ENCODE assay signal across 9 cellular contexts in the genomic region with DNA sequence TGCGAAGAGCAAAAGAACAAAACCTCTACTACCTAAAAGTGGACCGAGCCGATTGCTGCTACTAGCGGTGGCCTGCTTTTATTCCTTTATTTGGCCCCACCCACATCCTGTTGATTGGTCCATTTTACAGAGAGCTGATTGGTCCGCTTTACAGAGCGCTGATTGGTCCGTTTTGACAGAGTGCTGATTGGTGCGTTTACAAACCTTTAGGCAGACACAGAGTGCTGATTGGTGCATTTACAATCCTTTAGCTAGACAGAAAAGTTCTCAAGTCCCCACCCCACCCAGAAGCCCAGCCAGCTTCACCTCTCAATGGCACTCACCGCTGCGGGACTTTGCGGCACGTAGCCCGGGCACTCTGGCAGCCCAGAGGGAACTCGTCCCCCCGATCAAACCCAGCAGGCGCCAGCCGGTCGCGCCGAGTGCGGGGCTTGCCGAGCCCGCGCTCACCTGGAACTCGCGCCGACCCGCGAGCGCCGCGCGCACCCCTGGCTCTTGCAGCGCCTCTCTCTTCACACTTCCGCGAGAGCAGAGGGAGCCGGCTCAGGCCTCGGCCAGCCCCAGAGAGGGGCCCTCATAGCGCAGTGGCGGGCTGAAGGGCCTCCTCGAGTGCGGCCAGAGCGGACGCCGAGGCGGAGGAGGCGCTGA. TPM values are rescaled to one million over a fixed set of nuclear protein-coding genes. Genes with fewer than 3 reads are reported as not detected.
DNase-seq lines count a peak whose midpoint lies in the region; ATAC-seq, FAIRE-seq and TF ChIP-seq lines count a peak whose summit lies in the region.
"Had no signal": no experiment of that assay in that cellular context is flagged by ENCODE, and none has a peak within 500 bp of the region (broad histone marks: within the 10 kb centered on the region; RNA-seq: fewer than 3 reads in every experiment).

No MANE protein-coding gene starts in this region.

- TF ChIP-seq CTCF in GM12864 (IDR thresholded peaks at IDR 0.05; ENCODE audit: low read depth, low read length, missing control alignments): no peak
- TF ChIP-seq CTCF in dorsolateral prefrontal cortex (IDR thresholded peaks at IDR 0.05 in 54 of 56, conservative IDR thresholded peaks at IDR 0.05 in 2 of 56; ENCODE audit: low read depth in 1 of 56, partially characterized antibody in 56 of 56): no peak

- no peak for FAIRE-seq in GM19239 (lab: Jason Lieb, UNC)

- H3K9me3 Mint-ChIP-seq in natural killer cell treated with Interleukin-12 subunit alpha and Interleukin-12 subunit beta and Interleukin-15 and Interleukin-18, amount 100 ng/mL, for 72 hours: no peaks in the 10 kb centered on the region

- intact Hi-C loops in dorsolateral prefrontal cortex (cut with DNase I): loop anchor here in 1 of 2 donors (10.0 kb wide), 1 partner anchor 64 kb away; no protein-coding TSS in a partner anchor

- H3K4me3 Mint-ChIP-seq in natural killer cell treated with Interleukin-12 subunit alpha and Interleukin-12 subunit beta and Interleukin-15 and Interleukin-18, amount 100 ng/mL, for 72 hours: peak overlapping the region; percentile 69

- peaks cover 2 to 6% of the 10 kb centered on the region in 2 donors for H3K27me3 Mint-ChIP-seq in natural killer cell treated with Interleukin-12 subunit alpha and Interleukin-12 subunit beta and Interleukin-15 and Interleukin-18, amount 100 ng/mL, for 72 hours

- H3K36me3 Mint-ChIP-seq in natural killer cell treated with Interleukin-12 subunit alpha and Interleukin-12 subunit beta and Interleukin-15 and Interleukin-18, amount 100 ng/mL, for 72 hours: no peaks in the 10 kb centered on the region

- DNase-seq in GM12864 (ENCODE audit: low read depth) (peak; percentile 7), NCI-H2029 (lab: John Stamatoyannopoulos, UW) (peak; percentile 70), dorsolateral prefrontal cortex (no peak), GM19239 (ENCODE audit: insufficient read length, low spot score) (no peak)
- no peak for DNase-seq in natural killer cell treated with Interleukin-12 subunit alpha and Interleukin-12 subunit beta and Interleukin-15 and Interleukin-18, amount 100 ng/mL, for 72 hours (ENCODE audit: low spot score)
- no peak for DNase-seq in stimulated activated naive CD4-positive, alpha-beta T cell treated with Interleukin-2 at 50 U/mL for 16 hours (lab: John Stamatoyannopoulos, UW)

- H3K4me3 ChIP-seq in GM12864 (ENCODE audit: low read depth, low read length) (peak overlapping the region; percentile 27), dorsolateral prefrontal cortex (peak overlapping the region in 57 of 59 donors; percentile 7 to 64 (median 46))

- no peak overlapping the region for H3K27ac ChIP-seq in dorsolateral prefrontal cortex
- H3K27ac ChIP-seq: epithelial cell of prostate had no signal

- peaks cover 0 to 7% (median 0%) of the 10 kb centered on the region in 45 donors for H3K27me3 ChIP-seq in dorsolateral prefrontal cortex

- peak; percentile 48 to 69 for ATAC-seq in natural killer cell treated with Interleukin-12 subunit alpha and Interleukin-12 subunit beta and Interleukin-15 and Interleukin-18, amount 100 ng/mL, for 72 hours
- ATAC-seq in HG02763 (IDR thresholded peaks at IDR 0.05; ENCODE audit: unreplicated experiment): no peak
- no peak for ATAC-seq in HG02981 (IDR thresholded peaks at IDR 0.05; ENCODE audit: unreplicated experiment)

- peaks cover 0 to 2% of the 10 kb centered on the region in 2 donors for H3K4me1 Mint-ChIP-seq in natural killer cell treated with Interleukin-12 subunit alpha and Interleukin-12 subunit beta and Interleukin-15 and Interleukin-18, amount 100 ng/mL, for 72 hours (ENCODE audit: low read depth in 2 of 2)

- H3K27ac Mint-ChIP-seq in natural killer cell treated with Interleukin-12 subunit alpha and Interleukin-12 subunit beta and Interleukin-15 and Interleukin-18, amount 100 ng/mL, for 72 hours: no peak overlapping the region

RNA-seq across cellular contexts. Expression of gene FGD4, which starts 8.7 kb away (rescaled TPM):
- total RNA-seq in dorsolateral prefrontal cortex: 10 to 100 TPM; 23.1 to 59.4 (median 37.2) TPM
- total RNA-seq in natural killer cell treated with Interleukin-12 subunit alpha and Interleukin-12 subunit beta and Interleukin-15 and Interleukin-18, amount 100 ng/mL, for 72 hours: under 1 TPM; 0.22 to 0.31 TPM

Comparison
In these comparisons a context has a peak if more than half of its experiments do, and no peak if none do; other contexts are left out.
1. DNase-seq: peak in GM12864 (single experiment) and NCI-H2029 (single experiment); none in dorsolateral prefrontal cortex (0 of 10), natural killer cell treated with Interleukin-12 subunit alpha and Interleukin-12 subunit beta and Interleukin-15 and Interleukin-18, amount 100 ng/mL, for 72 hours (single experiment), stimulated activated naive CD4-positive, alpha-beta T cell treated with Interleukin-2 at 50 U/mL for 16 hours (single experiment) and GM19239 (single experiment).
2. ATAC-seq: peak in natural killer cell treated with Interleukin-12 subunit alpha and Interleukin-12 subunit beta and Interleukin-15 and Interleukin-18, amount 100 ng/mL, for 72 hours (2 of 2); none in HG02763 (single experiment) and HG02981 (single experiment).
3. RNA of gene FGD4, which starts 8.7 kb away (total RNA-seq): 23.1 to 59.4 TPM in dorsolateral prefrontal cortex; 0.22 to 0.31 TPM in natural killer cell treated with Interleukin-12 subunit alpha and Interleukin-12 subunit beta and Interleukin-15 and Interleukin-18, amount 100 ng/mL, for 72 hours; every median in the first group is over 10 times any median in the second.